18 cellular contexts compared by ENCODE assay signal in genomic region chr4:33477715-33478114, GRCh38.
"Had no signal": no experiment of that assay in that cellular context is flagged by ENCODE, and none has a peak within 500 bp of the region (broad histone marks: within the 10 kb centered on the region; RNA-seq: fewer than 3 reads in every experiment).

No MANE protein-coding gene starts in this region.

- H3K27me3 ChIP-seq: esophagus squamous epithelium, gastroesophageal sphincter, suprapubic skin, thyroid gland, uterus had no signal

- H3K4me1 Mint-ChIP-seq: naive thymus-derived CD4-positive, alpha-beta T cell; neural crest cell had no signal

- H3K36me3 Mint-ChIP-seq: naive thymus-derived CD4-positive, alpha-beta T cell; type B pancreatic cell had no signal

- H3K27me3 Mint-ChIP-seq: naive thymus-derived CD4-positive, alpha-beta T cell; type B pancreatic cell had no signal

- H3K4me3 ChIP-seq: esophagus squamous epithelium, gastroesophageal sphincter, suprapubic skin, thyroid gland, uterus had no signal

- H3K27ac Mint-ChIP-seq: naive thymus-derived CD4-positive, alpha-beta T cell; type B pancreatic cell had no signal

- H3K9me3 ChIP-seq: esophagus squamous epithelium, gastroesophageal sphincter, suprapubic skin, thyroid gland, uterus had no signal

- H3K9me3 Mint-ChIP-seq: type B pancreatic cell had no signal

- H3K27ac ChIP-seq: esophagus squamous epithelium, gastroesophageal sphincter, suprapubic skin, thyroid gland, uterus had no signal

- H3K36me3 ChIP-seq: esophagus squamous epithelium, gastroesophageal sphincter, suprapubic skin, thyroid gland, uterus had no signal

- ATAC-seq: gastroesophageal sphincter; left lobe of liver; naive thymus-derived CD4-positive, alpha-beta T cell; right cardiac atrium; stimulated activated naive CD8-positive, alpha-beta T cell treated with anti-CD3 and anti-CD28 coated beads, Interleukin-15, Interleukin-2, amounts not matched to agents 100 U/mL and 50 U/mL, for 24 hours had no signal

- H3K4me1 ChIP-seq: esophagus squamous epithelium, gastroesophageal sphincter, suprapubic skin, thyroid gland, uterus had no signal

- DNase-seq: dermis blood vessel endothelial cell; esophagus squamous epithelium; foreskin fibroblast; glutamatergic neuron; islet precursor cell; mammary epithelial cell; naive thymus-derived CD4-positive, alpha-beta T cell; right cardiac atrium; small intestine; stimulated activated CD4-positive, alpha-beta T cell treated with anti-CD3 and anti-CD28 coated beads, Interleukin-12 subunit alpha, Interleukin-12 subunit beta, amount 100 ng/mL, for 4 hours; stimulated activated naive CD8-positive, alpha-beta T cell treated with anti-CD3 and anti-CD28 coated beads, Interleukin-15, Interleukin-2, amounts not matched to agents 100 U/mL and 50 U/mL, for 24 hours; thyroid gland; uterus had no signal

- H3K4me3 Mint-ChIP-seq: naive thymus-derived CD4-positive, alpha-beta T cell; neural crest cell; type B pancreatic cell had no signal
